8 cellular contexts compared by ENCODE assay signal in the genomic region with DNA sequence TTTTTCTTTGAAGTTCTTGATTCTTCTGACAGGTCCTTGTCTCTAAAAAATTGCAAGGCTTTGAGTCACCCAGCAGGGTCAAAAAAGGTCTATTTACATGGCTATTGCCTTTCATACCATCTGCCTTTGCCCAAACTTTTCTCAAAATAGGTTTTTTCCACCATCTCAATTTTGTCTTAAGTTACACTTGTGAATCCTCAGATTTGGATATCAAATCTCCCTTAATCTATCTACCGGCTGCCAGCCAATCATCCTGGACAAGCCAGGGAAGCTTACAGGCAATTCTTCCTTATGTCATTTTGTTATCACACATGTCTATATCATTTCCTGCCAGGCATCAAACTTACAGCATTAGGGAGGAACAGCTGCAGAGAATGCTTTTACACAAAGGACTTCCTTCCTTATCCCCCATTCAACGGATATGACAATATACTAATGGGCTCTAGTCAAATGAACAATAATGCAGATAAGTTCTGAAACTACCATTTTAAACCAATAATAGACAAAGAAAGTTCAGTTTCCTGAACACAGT.
A peak's percentile ranks its signal among the peaks of the same experiment; 100 is the strongest.
DNase-seq lines count a peak whose midpoint lies in the region; ATAC-seq, FAIRE-seq and TF ChIP-seq lines count a peak whose summit lies in the region.

No MANE protein-coding gene starts in this region.

- peak overlapping the region in 1 of 3 experiments; percentile 36 for H3K4me3 ChIP-seq in endothelial cell of umbilical vein (replicated peaks in 1 of 3; ENCODE audit: insufficient read depth in 1 of 3, low read depth in 1 of 3, low read length in 3 of 3)
- H3K4me3 ChIP-seq in small intestine (ENCODE audit: low read depth in 1 of 2, low read length in 2 of 2): no peak overlapping the region

- H3K4me2 ChIP-seq in endothelial cell of umbilical vein (ENCODE audit: insufficient read depth, low read length): peak overlapping the region; percentile 91

- CTCF ChIA-PET in endothelial cell of umbilical vein (lab: Charles Lee): interaction anchor here (0.7 to 2.5 kb wide), 14 partner anchors 14 to 366 kb away, joined by 3 to 12 read pairs (median 4); no protein-coding TSS in a partner anchor

- H3K27me3 ChIP-seq in endothelial cell of umbilical vein (ENCODE audit: control insufficient read depth in 2 of 2, insufficient read depth in 2 of 2, low read length in 2 of 2): no peaks in the 10 kb centered on the region
- no peaks in the 10 kb centered on the region for H3K27me3 ChIP-seq in small intestine (ENCODE audit: control insufficient read depth in 2 of 2, insufficient read depth in 2 of 2, low read length in 2 of 2)

- peaks cover 22% of the 10 kb centered on the region for H3K79me2 ChIP-seq in endothelial cell of umbilical vein (ENCODE audit: control insufficient read depth, insufficient read depth, low read length)

- TF ChIP-seq POLR2A in endothelial cell of umbilical vein (IDR thresholded peaks at IDR 0.05; ENCODE audit: low read depth, low read length): peak; percentile 53

- no TSS peak for BruUV-seq in endothelial cell of umbilical vein (replicated peaks; lab: Mats Ljungman, UMichigan)

- FAIRE-seq in endothelial cell of umbilical vein (lab: Jason Lieb, UNC) (peak; percentile 85), small intestine (lab: Jason Lieb, UNC) (no peak)

- WGBS in small intestine, 3 donors: 28 to 60% (median 51%) methylated on average over 2 of the region's 2 CpGs

- H3K36me3 ChIP-seq in endothelial cell of umbilical vein (ENCODE audit: control insufficient read depth in 2 of 2, extremely low read depth in 1 of 2, insufficient read depth in 2 of 2, low read length in 2 of 2): no peaks in the 10 kb centered on the region
- no peaks in the 10 kb centered on the region for H3K36me3 ChIP-seq in small intestine (ENCODE audit: control insufficient read depth in 2 of 2, insufficient read depth in 2 of 2, low read length in 2 of 2)

- H3K9me3 ChIP-seq in endothelial cell of umbilical vein (replicated peaks; ENCODE audit: control insufficient read depth, insufficient read depth, low read length) (no peaks in the 10 kb centered on the region), small intestine (ENCODE audit: control insufficient read depth, low read depth) (no peaks in the 10 kb centered on the region)

- peak overlapping the region; percentile 95 for H3K9ac ChIP-seq in endothelial cell of umbilical vein (replicated peaks; ENCODE audit: extremely low read depth, insufficient read depth, low read length)

- ATAC-seq in HG03139 (IDR thresholded peaks at IDR 0.05; ENCODE audit: unreplicated experiment) (no peak), GM19035 (IDR thresholded peaks at IDR 0.05; ENCODE audit: unreplicated experiment) (no peak)

- H4K20me1 ChIP-seq in endothelial cell of umbilical vein (replicated peaks; ENCODE audit: control insufficient read depth, extremely low read depth, insufficient read depth, low read length): no peaks in the 10 kb centered on the region

- no peak overlapping the region for H2AFZ ChIP-seq in endothelial cell of umbilical vein (ENCODE audit: low read depth, low read length)

- H3K4me1 ChIP-seq in endothelial cell of umbilical vein (ENCODE audit: control insufficient read depth, extremely low read depth, insufficient read depth, low read length) (peaks cover 44% of the 10 kb centered on the region), small intestine (ENCODE audit: control insufficient read depth in 2 of 2, insufficient read depth in 1 of 2, low read depth in 1 of 2, low read length in 1 of 2) (peaks cover 0 to 4% of the 10 kb centered on the region in 2 donors)

- no peak for TF ChIP-seq CTCF in endothelial cell of umbilical vein (IDR thresholded peaks at IDR 0.05; ENCODE audit: extremely low read depth in 1 of 2, insufficient read depth in 1 of 2, low read depth in 1 of 2, low read length in 2 of 2)

- intact Hi-C loops in endothelial cell of umbilical vein (cut with micrococcal nuclease): loop anchor here (1.0 to 2.0 kb wide), 6 partner anchors 15 to 87 kb away; no protein-coding TSS in a partner anchor

- DNase-seq in NCI-H82 (lab: John Stamatoyannopoulos, UW) (peak; percentile 56), NCI-H82 treated with DMSO at 0.1 percent for 48 hours (lab: John Stamatoyannopoulos, UW; ENCODE audit: unreplicated experiment) (no peak), OCI-M2 (lab: John Stamatoyannopoulos, UW; ENCODE audit: unreplicated experiment) (peak; percentile 46), endothelial cell of umbilical vein (ENCODE audit: low read depth, low spot score) (peak; percentile 96), small intestine (peak; percentile 29), NCI-H345 treated with DMSO at 0.1 percent for 48 hours (lab: John Stamatoyannopoulos, UW; ENCODE audit: unreplicated experiment) (no peak)

- no peaks in the 10 kb centered on the region for H3K9me1 ChIP-seq in endothelial cell of umbilical vein (replicated peaks; ENCODE audit: control insufficient read depth, extremely low read depth, insufficient read depth, low read length)

- H3K27ac ChIP-seq in endothelial cell of umbilical vein (ENCODE audit: insufficient read depth, low read depth, low read length) (peak overlapping the region; percentile 98), small intestine (ENCODE audit: low read depth in 1 of 2, low read length in 1 of 2) (peak overlapping the region in 1 of 2 donors; percentile 53)

- POLR2A ChIA-PET in endothelial cell of umbilical vein (lab: Charles Lee): interaction anchor here (0.6 to 1.2 kb wide), 4 partner anchors 9 to 87 kb away, joined by 4 to 9 read pairs (median 6); no protein-coding TSS in a partner anchor

- dilution Hi-C loops in endothelial cell of umbilical vein (cut with MboI; ENCODE audit: extremely low pct_ligation_motif_present, low sequenced_read_pairs): no loop called here

TF ChIP-seq in endothelial cell of umbilical vein, 7 proteins besides CTCF, POLR2A, EP300 and RAD21:
- TF ChIP-seq, protein P1, sequence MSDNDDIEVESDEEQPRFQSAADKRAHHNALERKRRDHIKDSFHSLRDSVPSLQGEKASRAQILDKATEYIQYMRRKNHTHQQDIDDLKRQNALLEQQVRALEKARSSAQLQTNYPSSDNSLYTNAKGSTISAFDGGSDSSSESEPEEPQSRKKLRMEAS (IDR thresholded peaks at IDR 0.05; ENCODE audit: insufficient read depth, insufficient read length): no peak
- TF ChIP-seq EZH2 (IDR thresholded peaks at IDR 0.05; ENCODE audit: borderline replicate concordance, low read depth, low read length, severe bottlenecking): no peak
- TF ChIP-seq FOS (IDR thresholded peaks at IDR 0.05; ENCODE audit: borderline replicate concordance, insufficient read depth, low read length): peak; percentile 73
- TF ChIP-seq JUN (IDR thresholded peaks at IDR 0.05; ENCODE audit: borderline replicate concordance, insufficient read depth, insufficient read length, low read depth): peak; percentile 90
- TF ChIP-seq MYC (IDR thresholded peaks at IDR 0.05; ENCODE audit: low read depth, low read length): no peak
- peak; percentile 95 for TF ChIP-seq GATA2 (IDR thresholded peaks at IDR 0.05; ENCODE audit: insufficient read depth, insufficient read length, low read depth, low read length)
- peak; percentile 88 for TF ChIP-seq POLR2AphosphoS5 (IDR thresholded peaks at IDR 0.05; ENCODE audit: insufficient read depth, low read depth, low read length)

Comparison
In these comparisons a context has a peak if more than half of its experiments do, and no peak if none do; other contexts are left out.
1. DNase-seq: peak in NCI-H82 (single experiment), OCI-M2 (single experiment), endothelial cell of umbilical vein (single experiment) and small intestine (single experiment); none in NCI-H82 treated with DMSO at 0.1 percent for 48 hours (single experiment) and NCI-H345 treated with DMSO at 0.1 percent for 48 hours (single experiment).